26 cellular contexts compared by ENCODE assay signal in genomic region chr1:45891087-45891486, GRCh38.
DNase-seq lines count a peak whose midpoint lies in the region; ATAC-seq, FAIRE-seq and TF ChIP-seq lines count a peak whose summit lies in the region.
"Had no signal": no experiment of that assay in that cellular context is flagged by ENCODE, and none has a peak within 500 bp of the region (broad histone marks: within the 10 kb centered on the region; RNA-seq: fewer than 3 reads in every experiment).

No MANE protein-coding gene starts in this region.

- peaks cover 49% of the 10 kb centered on the region for H3K4me1 ChIP-seq in A549
- H3K4me1 ChIP-seq in HEK293 (ENCODE audit: control insufficient read depth, insufficient read depth, low read length): peaks cover 5% of the 10 kb centered on the region; the same call in 1 of the 2 replicates
- peaks cover 14% of the 10 kb centered on the region for H3K4me1 ChIP-seq in astrocyte (ENCODE audit: insufficient read depth, low read length)
- peaks cover 47% of the 10 kb centered on the region for H3K4me1 ChIP-seq in psoas muscle
- peaks cover 8% of the 10 kb centered on the region for H3K4me1 ChIP-seq in ovary (ENCODE audit: insufficient read depth)

- WGBS in A549 (ENCODE audit: missing lambda C conversion rate): 93% methylated on average over 2 of the region's 2 CpGs
- WGBS in psoas muscle, 3 donors: 95 to 98% (median 98%) methylated on average over 2 of the region's 2 CpGs
- WGBS in ovary, 3 donors: 96 to 100% (median 96%) methylated on average over 2 of the region's 2 CpGs

- no peak for TF ChIP-seq POLR2A in A549 (IDR thresholded peaks at IDR 0.05; ENCODE audit: low read length)
- no peak for TF ChIP-seq POLR2A in ovary (IDR thresholded peaks at IDR 0.05)

- peaks cover 2% of the 10 kb centered on the region for H3K36me3 Mint-ChIP-seq in astrocyte (ENCODE audit: low read depth, unreplicated experiment)

- H3K36me3 ChIP-seq in HEK293 (ENCODE audit: control insufficient read depth in 2 of 2, insufficient read depth in 1 of 2, low read length in 2 of 2): no peaks in the 10 kb centered on the region; a peak in 1 of 3 replicates
- no peaks in the 10 kb centered on the region for H3K36me3 ChIP-seq in astrocyte (ENCODE audit: insufficient read depth, low read length)
- H3K36me3 ChIP-seq in psoas muscle (ENCODE audit: insufficient read depth in 1 of 2, low read depth in 1 of 2): no peaks in the 10 kb centered on the region
- no peaks in the 10 kb centered on the region for H3K36me3 ChIP-seq in ovary
- H3K36me3 ChIP-seq: HAP-1, SJSA1 had no signal

- H3K27ac ChIP-seq in A549: peak overlapping the region; percentile 78 to 83
- H3K27ac ChIP-seq in HEK293 (ENCODE audit: extremely low read depth, low read depth, low read length): no peak overlapping the region
- H3K27ac ChIP-seq in astrocyte (ENCODE audit: low read depth, low read length): peak overlapping the region; percentile 86
- H3K27ac ChIP-seq in psoas muscle: peak overlapping the region; percentile 81
- no peak overlapping the region for H3K27ac ChIP-seq in ovary

- no peak for FAIRE-seq in A549 (lab: Jason Lieb, UNC)
- no peak for FAIRE-seq in astrocyte (lab: Jason Lieb, UNC)

- POLR2A ChIA-PET in A549 (lab: Yijun Ruan, JAX): no interaction called here
- POLR2A ChIA-PET in HEK293 (lab: Yijun Ruan, JAX): interaction anchor here (0.6 to 0.7 kb wide), 2 partner anchors 307 to 1170 kb away, joined by 3 read pairs; no protein-coding TSS in a partner anchor

- CTCF ChIA-PET in A549 (lab: Yijun Ruan, JAX): no interaction called here
- CTCF ChIA-PET in HEK293 (lab: Yijun Ruan, JAX): interaction anchor here (1.0 kb wide), 1 partner anchor 13 kb away, joined by 3 read pairs; no protein-coding TSS in a partner anchor

- H3K4me3 Mint-ChIP-seq in astrocyte (ENCODE audit: unreplicated experiment): no peak overlapping the region
- H3K4me3 Mint-ChIP-seq: CD4-positive, alpha-beta memory T cell; GM23338 had no signal

- no peak for DNase-seq in A549 (ENCODE audit: low read depth in 1 of 2, low spot score in 1 of 2)
- no peak for DNase-seq in astrocyte (ENCODE audit: low read depth)
- no peak for DNase-seq in psoas muscle
- DNase-seq in mesenteric fat pad (ENCODE audit: low spot score): no peak
- no peak for DNase-seq in ovary
- DNase-seq in foreskin melanocyte: no peak
- DNase-seq: C1 segment of cervical spinal cord; Caco-2; CD4-positive, alpha-beta memory T cell; DMS79; EL; GDM1; Karpas-422; NCI-H1092 treated with DMSO at 0.1 percent for 48 hours; NCI-H146; NCI-H1930; NCI-H2107; NCI-H446; NCI-H524 treated with DMSO at 0.1 percent for 48 hours; NCI-H774; Right ventricle myocardium superior had no signal

- H2AFZ ChIP-seq in astrocyte (ENCODE audit: low read depth, low read length): no peak overlapping the region
- H2AFZ ChIP-seq: GM23338 had no signal

- no peak overlapping the region for H3K9ac ChIP-seq in astrocyte (ENCODE audit: low read length)

- H4K20me1 ChIP-seq in astrocyte (ENCODE audit: insufficient read depth, low read length): no peaks in the 10 kb centered on the region

- TF ChIP-seq EP300 in A549 (IDR thresholded peaks at IDR 0.05) (no peak), ovary (IDR thresholded peaks at IDR 0.05) (no peak)

- H3K27me3 Mint-ChIP-seq in astrocyte (ENCODE audit: low read depth, unreplicated experiment): no peaks in the 10 kb centered on the region
- H3K27me3 Mint-ChIP-seq: CD4-positive, alpha-beta memory T cell had no signal

- intact Hi-C loops in psoas muscle (cut with DNase I): no loop called here
- intact Hi-C loops in ovary (cut with DNase I): no loop called here

- no peak overlapping the region for H3K4me3 ChIP-seq in A549
- no peak overlapping the region for H3K4me3 ChIP-seq in HEK293 (ENCODE audit: low read depth, low read length)
- H3K4me3 ChIP-seq in astrocyte (ENCODE audit: insufficient read depth, low read depth, low read length): no peak overlapping the region
- H3K4me3 ChIP-seq in psoas muscle: no peak overlapping the region
- no peak overlapping the region for H3K4me3 ChIP-seq in ovary
- H3K4me3 ChIP-seq: GM12878, GM23338, HAP-1, SJSA1 had no signal

- TF ChIP-seq RAD21 in A549 (conservative IDR thresholded peaks at IDR 0.05 in 1 of 2, IDR thresholded peaks at IDR 0.05 in 1 of 2): no peak

- H3K79me2 ChIP-seq in astrocyte (ENCODE audit: insufficient read depth, low read length): peaks cover 12% of the 10 kb centered on the region

- H3K27ac Mint-ChIP-seq in astrocyte (ENCODE audit: unreplicated experiment): peak overlapping the region; percentile 53
- H3K27ac Mint-ChIP-seq: CD4-positive, alpha-beta memory T cell; GM23338 had no signal

- no peaks in the 10 kb centered on the region for H3K9me3 Mint-ChIP-seq in astrocyte (ENCODE audit: unreplicated experiment)
- H3K9me3 Mint-ChIP-seq: CD4-positive, alpha-beta memory T cell had no signal

- TF ChIP-seq CTCF in A549 (IDR thresholded peaks at IDR 0.05): no peak
- TF ChIP-seq CTCF in HEK293 (tag by site-specific recombination; IDR thresholded peaks at IDR 0.05): no peak
- no peak for TF ChIP-seq CTCF in astrocyte (IDR thresholded peaks at IDR 0.05; ENCODE audit: insufficient read depth, low read depth, low read length)
- no peak for TF ChIP-seq CTCF in psoas muscle (IDR thresholded peaks at IDR 0.05)
- TF ChIP-seq CTCF in ovary (IDR thresholded peaks at IDR 0.05): no peak

- H3K27me3 ChIP-seq in astrocyte (ENCODE audit: insufficient read depth, low read length) (no peaks in the 10 kb centered on the region), psoas muscle (ENCODE audit: insufficient read depth in 3 of 3, low read length in 2 of 3) (no peaks in the 10 kb centered on the region), ovary (no peaks in the 10 kb centered on the region)
- H3K27me3 ChIP-seq: SJSA1 had no signal

- H3K4me2 ChIP-seq in A549: peak overlapping the region; percentile 75; the same call in 1 of the 3 replicates
- H3K4me2 ChIP-seq in astrocyte (ENCODE audit: low read length): no peak overlapping the region
- H3K4me2 ChIP-seq: GM23338 had no signal

- H3K9me3 ChIP-seq in A549: no peaks in the 10 kb centered on the region
- H3K9me3 ChIP-seq in HEK293 (ENCODE audit: control insufficient read depth, insufficient read depth, low read depth, low read length): no peaks in the 10 kb centered on the region
- no peaks in the 10 kb centered on the region for H3K9me3 ChIP-seq in astrocyte (ENCODE audit: insufficient read depth, low read depth, low read length)
- H3K9me3 ChIP-seq in psoas muscle: no peaks in the 10 kb centered on the region
- no peaks in the 10 kb centered on the region for H3K9me3 ChIP-seq in ovary
- H3K9me3 ChIP-seq: Caco-2, HAP-1, SJSA1 had no signal

- ATAC-seq in A549: no peak
- no peak for ATAC-seq in psoas muscle
- ATAC-seq: GM12878, GM23338 had no signal

- H3K4me1 Mint-ChIP-seq in astrocyte (ENCODE audit: low read depth, unreplicated experiment): peaks cover 11% of the 10 kb centered on the region
- H3K4me1 Mint-ChIP-seq: CD4-positive, alpha-beta memory T cell; GM23338 had no signal

TF ChIP-seq in A549, 52 proteins besides CTCF, POLR2A, EP300 and RAD21:
- TF ChIP-seq FOSB (CRISPR knock-in tag; IDR thresholded peaks at IDR 0.05): no peak

TF ChIP-seq in HEK293, 187 proteins besides CTCF, POLR2A, EP300 and RAD21:
- TF ChIP-seq ZNF449 (tag by site-specific recombination; IDR thresholded peaks at IDR 0.05): no peak
- TF ChIP-seq ZNF473 (tag by site-specific recombination; IDR thresholded peaks at IDR 0.05): no peak
- TF ChIP-seq ZNF121 (tag by site-specific recombination; IDR thresholded peaks at IDR 0.05): peak; percentile 73
- no peak for TF ChIP-seq PRDM1 (tag by site-specific recombination; IDR thresholded peaks at IDR 0.05)

Comparison
In these comparisons a context has a peak if more than half of its experiments do, and no peak if none do; other contexts are left out.
1. H3K27ac ChIP-seq: peak in A549 (2 of 2), astrocyte (single experiment) and psoas muscle (single experiment); none in HEK293 (single experiment) and ovary (0 of 2).